In the genomic region with DNA sequence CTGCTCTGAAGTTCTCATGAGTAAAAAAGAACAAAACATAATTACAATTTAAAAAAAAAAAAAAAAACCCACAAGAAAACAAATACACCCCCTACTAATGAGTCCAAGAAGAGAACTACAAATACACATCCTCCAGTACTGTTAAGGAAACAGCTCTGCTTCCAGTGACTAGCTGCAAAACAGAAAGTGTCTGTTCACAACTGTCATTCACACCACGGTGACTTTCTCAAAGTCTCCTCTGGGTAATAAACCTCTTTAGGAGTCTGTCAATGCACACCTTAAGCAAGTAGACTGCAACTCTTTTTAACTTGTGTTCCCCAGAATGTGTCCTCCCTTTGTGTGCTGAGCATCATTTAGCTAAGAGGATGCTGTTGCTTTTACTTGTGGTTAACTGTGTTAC, we compare ENCODE assay signal across 1 cellular context.
TF ChIP-seq lines count a peak whose summit lies in the region.

No MANE protein-coding gene starts in this region.

TF ChIP-seq in GM12878, 131 proteins besides CTCF, POLR2A, EP300 and RAD21:
- TF ChIP-seq ZBTB33 (IDR thresholded peaks at IDR 0.05) (no peak), PKNOX1 (IDR thresholded peaks at IDR 0.05) (peak; percentile 84), BACH1 (IDR thresholded peaks at IDR 0.05; ENCODE audit: borderline replicate concordance) (no peak), RUNX3 (IDR thresholded peaks at IDR 0.05; ENCODE audit: low read length) (0 out of 2 replicates have a peak, but pooled peaks have one; percentile 20), POLR2AphosphoS5 (IDR thresholded peaks at IDR 0.05; ENCODE audit: low read length) (no peak)
TF ChIP-seq in GM12878: peak in this region for 2.
